Comparison of ENCODE assay signal across 18 cellular contexts in the genomic region with DNA sequence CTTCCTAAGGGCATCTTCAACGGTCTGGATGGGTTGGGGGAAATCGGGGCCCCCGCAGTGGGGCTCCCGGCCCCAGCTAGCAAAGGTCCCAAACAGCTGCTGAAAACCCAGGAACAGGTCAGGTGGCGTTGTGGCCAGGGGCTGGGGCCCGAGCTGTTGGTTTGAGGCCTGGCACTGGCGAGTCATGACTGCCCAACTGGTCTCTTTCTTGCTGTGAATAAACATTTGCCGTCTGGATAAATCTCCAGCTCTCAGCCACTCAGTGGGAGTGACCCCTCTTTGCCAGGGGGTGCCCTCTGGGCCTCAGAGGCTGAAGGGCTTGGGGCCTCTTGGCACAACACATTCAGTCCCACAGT. TPM values are rescaled to one million over a fixed set of nuclear protein-coding genes. Genes with fewer than 3 reads are reported as not detected.
"Had no signal": no experiment of that assay in that cellular context is flagged by ENCODE, and none has a peak within 500 bp of the region (broad histone marks: within the 10 kb centered on the region; RNA-seq: fewer than 3 reads in every experiment).

No MANE protein-coding gene starts in this region.

- ATAC-seq: activated CD4-positive, CD25-positive, alpha-beta regulatory T cell treated with anti-CD3 and anti-CD28 coated beads, Interleukin-2, amount 50 U/mL, for 24 hours; sciatic nerve had no signal

- H3K27me3 Mint-ChIP-seq: stimulated activated naive CD8-positive, alpha-beta T cell treated with anti-CD3 and anti-CD28 coated beads, Interleukin-15, Interleukin-2, amounts not matched to agents 100 ng/mL and 50 ng/mL, for 24 hours had no signal

- H3K9me3 ChIP-seq: esophagus muscularis mucosa, prostate gland, testis had no signal

- DNase-seq: activated CD4-positive, alpha-beta T cell treated with anti-CD3 and anti-CD28 coated beads, Interleukin-2, amount 50 U/mL, for 4 hours; activated naive CD4-positive, alpha-beta T cell treated with anti-CD3 and anti-CD28 coated beads, Interleukin-2, amount 50 U/mL, for 16 hours; activated T-cell treated with anti-CD3 and anti-CD28 coated beads, Interleukin-2, amount 50 U/mL, for 1 hour; dorsolateral prefrontal cortex; head of caudate nucleus; stimulated activated CD4-positive, alpha-beta T cell treated with anti-CD3 and anti-CD28 coated beads, Interleukin-12 subunit alpha, Interleukin-12 subunit beta, amount 100 ng/mL, for 4 hours; stimulated activated CD4-positive, alpha-beta T cell treated with anti-CD3 and anti-CD28 coated beads, Interleukin-2, amount 100 ng/mL, for 48 hours; stimulated activated CD8-positive, alpha-beta memory T cell treated with anti-CD3 and anti-CD28 coated beads, Interleukin-4, amount 100 ng/mL, for 48 hours; testis had no signal

- H3K4me3 Mint-ChIP-seq: stimulated activated naive CD8-positive, alpha-beta T cell treated with anti-CD3 and anti-CD28 coated beads, Interleukin-15, Interleukin-2, amounts not matched to agents 100 ng/mL and 50 ng/mL, for 24 hours had no signal

- H3K36me3 ChIP-seq: esophagus muscularis mucosa, prostate gland had no signal

- H3K4me3 ChIP-seq: dorsolateral prefrontal cortex, esophagus muscularis mucosa, prostate gland, testis had no signal

- H3K27me3 ChIP-seq: dorsolateral prefrontal cortex, testis had no signal

- H3K4me1 ChIP-seq: prostate gland had no signal

- H3K27ac Mint-ChIP-seq: stimulated activated naive CD8-positive, alpha-beta T cell treated with anti-CD3 and anti-CD28 coated beads, Interleukin-15, Interleukin-2, amounts not matched to agents 100 ng/mL and 50 ng/mL, for 24 hours had no signal

- H3K27ac ChIP-seq: dorsolateral prefrontal cortex, esophagus muscularis mucosa, prostate gland, testis had no signal

- H3K9me3 Mint-ChIP-seq: stimulated activated naive CD8-positive, alpha-beta T cell treated with anti-CD3 and anti-CD28 coated beads, Interleukin-15, Interleukin-2, amounts not matched to agents 100 ng/mL and 50 ng/mL, for 24 hours had no signal

RNA-seq across cellular contexts. Expression of gene SLC25A47, which starts 10.1 kb away (rescaled TPM):
- total RNA-seq: chondrocyte; esophagus muscularis mucosa; fibroblast of villous mesenchyme; sciatic nerve; T-helper 2 cell treated with Interferon-gamma antibody and Interleukin-4, amounts not matched to agents 100 ng/mL and 5 ng/mL, for 36 hours; urinary bladder had no signal
